ENCODE assay signal across 15 cellular contexts in the genomic region with DNA sequence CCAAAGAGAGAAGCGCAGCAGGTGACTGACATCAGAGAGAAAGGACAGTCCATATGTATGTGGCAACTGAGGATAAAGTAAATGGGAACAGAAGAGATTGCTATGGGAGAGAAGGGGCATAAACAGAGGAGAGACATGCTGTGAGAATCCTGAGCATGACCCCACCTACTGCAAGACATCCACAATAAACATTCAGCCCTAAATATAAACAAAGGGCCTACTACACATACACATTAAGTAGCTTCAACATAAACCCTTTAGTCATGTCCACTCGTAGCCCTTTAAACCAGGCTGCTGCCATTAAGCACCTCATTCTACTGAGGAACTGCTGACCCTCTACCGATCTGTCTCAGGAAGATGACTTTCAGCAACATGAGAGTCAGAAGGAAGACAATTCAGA. TPM values are rescaled to one million over a fixed set of nuclear protein-coding genes. Genes with fewer than 3 reads are reported as not detected.
A peak's percentile ranks its signal among the peaks of the same experiment; 100 is the strongest.
DNase-seq lines count a peak whose midpoint lies in the region; ATAC-seq and TF ChIP-seq lines count a peak whose summit lies in the region.
"Had no signal": no experiment of that assay in that cellular context is flagged by ENCODE, and none has a peak within 500 bp of the region (broad histone marks: within the 10 kb centered on the region; RNA-seq: fewer than 3 reads in every experiment).

No MANE protein-coding gene starts in this region.

- H3K9me3 Mint-ChIP-seq in nephron = no peaks in the 10 kb centered on the region
- H3K9me3 Mint-ChIP-seq: GM23338 had no signal

- no peaks in the 10 kb centered on the region for H3K36me3 ChIP-seq in adipocyte (ENCODE audit: control insufficient read depth, insufficient read depth, low read length, severe bottlenecking)
- H3K36me3 ChIP-seq in transverse colon = no peaks in the 10 kb centered on the region
- H3K36me3 ChIP-seq: BE2C had no signal

- TF ChIP-seq CTCF in nephron (IDR thresholded peaks at IDR 0.05; ENCODE audit: unreplicated experiment in 3 of 3) (no peak), transverse colon (IDR thresholded peaks at IDR 0.05) (no peak)

- no peak for TF ChIP-seq POLR2A in transverse colon (IDR thresholded peaks at IDR 0.05)

- no peak overlapping the region for H3K4me3 Mint-ChIP-seq in nephron
- H3K4me3 Mint-ChIP-seq: CD4-positive, alpha-beta memory T cell; GM23338 had no signal

- 60 to 66% methylated on average over 1 to 3 of the region's 3 CpGs for WGBS in transverse colon (ENCODE audit: low coverage in 1 of 2), 2 donors

- H3K4me1 ChIP-seq in adipocyte (ENCODE audit: control insufficient read depth, insufficient read depth, low read length) = peaks cover 69% of the 10 kb centered on the region
- peaks cover 0 to 16% (median 9%) of the 10 kb centered on the region in 4 donors for H3K4me1 ChIP-seq in transverse colon
- H3K4me1 ChIP-seq: BE2C had no signal

- peaks cover 12% of the 10 kb centered on the region for H3K36me3 Mint-ChIP-seq in nephron (ENCODE audit: low read depth)
- H3K36me3 Mint-ChIP-seq: CD4-positive, alpha-beta memory T cell had no signal

- H3K27me3 ChIP-seq in adipocyte (replicated peaks; ENCODE audit: control insufficient read depth, insufficient read depth, low read length) = no peaks in the 10 kb centered on the region
- no peaks in the 10 kb centered on the region for H3K27me3 ChIP-seq in transverse colon
- H3K27me3 ChIP-seq: BE2C had no signal

- H3K4me1 Mint-ChIP-seq in nephron = peaks cover 42% of the 10 kb centered on the region
- H3K4me1 Mint-ChIP-seq: CD4-positive, alpha-beta memory T cell had no signal

- in situ Hi-C loops in transverse colon (cut with MboI; ENCODE audit: low pct_ligation_motif_present in 1 of 4, low pct_unique_long_range_greater_than_20kb in 1 of 4, low sequenced_read_pairs in 3 of 4) = no loop called here

- H3K27me3 Mint-ChIP-seq in nephron (ENCODE audit: low read depth) = peaks cover 3% of the 10 kb centered on the region

- no peaks in the 10 kb centered on the region for H3K9me3 ChIP-seq in adipocyte (ENCODE audit: control insufficient read depth, low read length)
- H3K9me3 ChIP-seq in transverse colon = no peaks in the 10 kb centered on the region
- H3K9me3 ChIP-seq: BE2C had no signal

- H3K27ac Mint-ChIP-seq in nephron = peak overlapping the region; percentile 85 to 91 (median 90)
- H3K27ac Mint-ChIP-seq: CD4-positive, alpha-beta memory T cell; GM23338 had no signal

- no peak for TF ChIP-seq EP300 in transverse colon (IDR thresholded peaks at IDR 0.05; ENCODE audit: low read depth)

- no peak overlapping the region for H3K9ac ChIP-seq in adipocyte (ENCODE audit: low read length)

- ATAC-seq in GM19467 (IDR thresholded peaks at IDR 0.05; ENCODE audit: unreplicated experiment) = no peak
- ATAC-seq: GM12878, GM23338, HepG2 had no signal

- peak overlapping the region; percentile 75 for H3K4me3 ChIP-seq in adipocyte (ENCODE audit: low read length)
- no peak overlapping the region for H3K4me3 ChIP-seq in transverse colon
- H3K4me3 ChIP-seq: GM12878, GM23338 had no signal

- intact Hi-C loops in transverse colon (cut with DNase I; ENCODE audit: low total_unique reads) = no loop called here

- DNase-seq in HCEC 1CT (peak; percentile 30), adipocyte (ENCODE audit: low read depth) (no peak), transverse colon (no peak), DMS153 (lab: John Stamatoyannopoulos, UW) (no peak), NCI-H446 treated with DMSO at 0.1 percent for 48 hours (lab: John Stamatoyannopoulos, UW) (no peak)
- DNase-seq: BE2C; CD4-positive, alpha-beta memory T cell; DND-41; H7 had no signal

- H3K27ac ChIP-seq in transverse colon = peak overlapping the region; percentile 29 to 74 (median 58)
- H3K27ac ChIP-seq: C4-2B had no signal

RNA-seq across cellular contexts. Expression of gene CCBE1, which starts 32.9 kb away (rescaled TPM):
- 10 to 100 TPM in 2 of 4 donors, 1 to 10 TPM in 2; 6.1 to 43.0 (median 15.7) TPM for total RNA-seq in transverse colon
- total RNA-seq: CD4-positive, alpha-beta memory T cell; HepG2 had no signal
